1 cellular context compared by ENCODE assay signal in the genomic region with DNA sequence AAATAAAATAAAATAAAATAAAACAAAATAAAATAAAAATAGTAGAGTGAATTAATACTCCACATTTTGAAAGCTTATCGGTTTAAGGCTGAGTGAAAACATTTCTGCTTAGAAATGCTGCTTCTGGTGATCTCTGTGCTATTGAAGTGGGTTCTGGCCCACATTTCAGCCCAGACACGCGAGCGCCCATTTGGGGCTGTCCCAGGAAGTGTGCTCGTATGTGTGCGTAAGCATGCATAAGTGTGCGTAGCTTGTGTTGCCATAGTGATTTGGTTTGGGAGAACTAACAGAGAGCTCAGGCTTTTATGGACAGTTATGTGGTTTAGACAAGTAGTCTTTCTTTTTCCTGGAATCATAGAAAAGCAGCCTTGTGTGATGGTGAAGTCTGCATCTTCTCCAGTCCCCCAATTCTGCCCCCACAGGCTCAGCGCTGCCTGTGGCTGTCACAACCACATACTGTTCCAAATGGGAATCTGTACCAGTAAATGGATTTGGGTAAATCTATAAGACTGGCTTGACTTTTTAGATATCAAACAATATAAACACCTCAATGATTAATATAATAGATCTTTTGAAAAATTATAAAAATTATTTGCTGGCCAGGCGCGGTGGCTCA.
TF ChIP-seq lines count a peak whose summit lies in the region.

No MANE protein-coding gene starts in this region.

TF ChIP-seq in HepG2, 621 proteins besides CTCF, POLR2A, EP300 and RAD21 (continued from another document):
- no peak for TF ChIP-seq ZNF318 (CRISPR knock-in tag; IDR thresholded peaks at IDR 0.05)
